8 cellular contexts compared by ENCODE assay signal in genomic region chr16:82229800-82230619, GRCh38. TPM values are rescaled to one million over a fixed set of nuclear protein-coding genes. Genes with fewer than 3 reads are reported as not detected.
A peak's percentile ranks its signal among the peaks of the same experiment; 100 is the strongest.
DNase-seq lines count a peak whose midpoint lies in the region; ATAC-seq and TF ChIP-seq lines count a peak whose summit lies in the region.

No MANE protein-coding gene starts in this region.

- H3K4me3 Mint-ChIP-seq in Caco-2 (ENCODE audit: unreplicated experiment), result no peak overlapping the region
- no peak overlapping the region for H3K4me3 Mint-ChIP-seq in activated T-helper 1 cell treated with anti-CD3 and anti-CD28 coated beads, Interleukin-12 subunit alpha, Interleukin-12 subunit beta, Interleukin-2, Interleukin-4 antibody, amounts not matched to agents 30 ng/mL and 10 ng/mL and 1 ng/mL, durations not matched to agents 14 hours and 24 hours and 36 hours

- no peaks in the 10 kb centered on the region for H3K27me3 ChIP-seq in Caco-2 (replicated peaks; ENCODE audit: control insufficient read depth, insufficient read depth, low read length)
- H3K27me3 ChIP-seq in Peyer's patch, result no peaks in the 10 kb centered on the region
- H3K27me3 ChIP-seq in neutrophil, result peaks cover 16% of the 10 kb centered on the region
- H3K27me3 ChIP-seq in suprapubic skin, result no peaks in the 10 kb centered on the region

- H3K4me3 ChIP-seq in Caco-2 (ENCODE audit: low read depth, low read length) (no peak overlapping the region), Peyer's patch (no peak overlapping the region), neutrophil (ENCODE audit: low read depth in 1 of 2, low read length in 1 of 2) (no peak overlapping the region), suprapubic skin (no peak overlapping the region)

- TF ChIP-seq POLR2A in Peyer's patch (IDR thresholded peaks at IDR 0.05), result no peak
- TF ChIP-seq POLR2A in suprapubic skin (IDR thresholded peaks at IDR 0.05), result no peak

- H3K27ac ChIP-seq in Peyer's patch (no peak overlapping the region), neutrophil (no peak overlapping the region), suprapubic skin (no peak overlapping the region)

- POLR2A ChIA-PET in Caco-2 (lab: Charles Lee), result interaction anchor here (0.6 kb wide), 1 partner anchor 51 kb away, joined by 4 read pairs; no protein-coding TSS in a partner anchor

- no TSS peak for BruUV-seq in Caco-2 (replicated peaks; lab: Mats Ljungman, UMichigan)

- H3K9me3 ChIP-seq in Caco-2, result no peaks in the 10 kb centered on the region
- H3K9me3 ChIP-seq in Peyer's patch, result no peaks in the 10 kb centered on the region
- no peaks in the 10 kb centered on the region for H3K9me3 ChIP-seq in neutrophil
- H3K9me3 ChIP-seq in suprapubic skin, result no peaks in the 10 kb centered on the region

- intact Hi-C loops in Caco-2 (cut with micrococcal nuclease; ENCODE audit: unreplicated experiment), result loop anchor here (1.0 to 5.0 kb wide), 4 partner anchors 53 to 340 kb away; no protein-coding TSS in a partner anchor
- intact Hi-C loops in activated T-helper 1 cell treated with anti-CD3 and anti-CD28 coated beads, Interleukin-12 subunit alpha, Interleukin-12 subunit beta, Interleukin-2, Interleukin-4 antibody, amounts not matched to agents 30 ng/mL and 10 ng/mL and 1 ng/mL, durations not matched to agents 14 hours and 24 hours and 36 hours (cut with micrococcal nuclease), result loop anchor here (1.0 kb wide), 4 partner anchors 199 to 340 kb away; no protein-coding TSS in a partner anchor

- H3K4me1 Mint-ChIP-seq in Caco-2 (ENCODE audit: low read depth, unreplicated experiment), result no peaks in the 10 kb centered on the region
- H3K4me1 Mint-ChIP-seq in activated T-helper 1 cell treated with anti-CD3 and anti-CD28 coated beads, Interleukin-12 subunit alpha, Interleukin-12 subunit beta, Interleukin-2, Interleukin-4 antibody, amounts not matched to agents 30 ng/mL and 10 ng/mL and 1 ng/mL, durations not matched to agents 14 hours and 24 hours and 36 hours (ENCODE audit: low read depth), result no peaks in the 10 kb centered on the region

- no peaks in the 10 kb centered on the region for H3K36me3 Mint-ChIP-seq in Caco-2 (ENCODE audit: insufficient read depth, unreplicated experiment)
- H3K36me3 Mint-ChIP-seq in activated T-helper 1 cell treated with anti-CD3 and anti-CD28 coated beads, Interleukin-12 subunit alpha, Interleukin-12 subunit beta, Interleukin-2, Interleukin-4 antibody, amounts not matched to agents 30 ng/mL and 10 ng/mL and 1 ng/mL, durations not matched to agents 14 hours and 24 hours and 36 hours (ENCODE audit: low read depth), result no peaks in the 10 kb centered on the region

- H3K4me1 ChIP-seq in Caco-2 (no peaks in the 10 kb centered on the region), Peyer's patch (no peaks in the 10 kb centered on the region), neutrophil (ENCODE audit: control insufficient read depth in 1 of 2, insufficient read depth in 1 of 2, low read depth in 1 of 2, low read length in 1 of 2) (no peaks in the 10 kb centered on the region), suprapubic skin (no peaks in the 10 kb centered on the region)

- WGBS in suprapubic skin, result 50% methylated on average over 6 of the region's 6 CpGs

- H3K27ac Mint-ChIP-seq in Caco-2 (ENCODE audit: unreplicated experiment), result no peak overlapping the region
- H3K27ac Mint-ChIP-seq in activated T-helper 1 cell treated with anti-CD3 and anti-CD28 coated beads, Interleukin-12 subunit alpha, Interleukin-12 subunit beta, Interleukin-2, Interleukin-4 antibody, amounts not matched to agents 30 ng/mL and 10 ng/mL and 1 ng/mL, durations not matched to agents 14 hours and 24 hours and 36 hours, result no peak overlapping the region

- peak; percentile 97 to 98 for TF ChIP-seq CTCF in Caco-2 (IDR thresholded peaks at IDR 0.05; ENCODE audit: insufficient read depth in 1 of 2, low read depth in 1 of 2, low read length in 1 of 2, severe bottlenecking in 1 of 2, unreplicated experiment in 1 of 2)
- peak; percentile 18 to 88 (median 84) for TF ChIP-seq CTCF in Peyer's patch (IDR thresholded peaks at IDR 0.05)
- peak; percentile 40 for TF ChIP-seq CTCF in neutrophil (IDR thresholded peaks at IDR 0.05)
- peak; percentile 78 to 87 for TF ChIP-seq CTCF in suprapubic skin (IDR thresholded peaks at IDR 0.05)

- ATAC-seq in GM19351 (IDR thresholded peaks at IDR 0.05; ENCODE audit: unreplicated experiment), result no peak

- CTCF ChIA-PET in Caco-2 (lab: Charles Lee), result interaction anchor here (0.6 to 2.0 kb wide), 21 partner anchors 10 to 329 kb away, joined by 3 to 42 read pairs (median 3); partner anchors contain the start of genes HSD17B2 and MPHOSPH6

- DNase-seq in Caco-2 (peak; percentile 77 to 84), HuH-7.5 (ENCODE audit: low spot score) (peak; percentile 63), Peyer's patch (peak; percentile 42 to 89 (median 73)), fibroblast of the conjunctiva (ENCODE audit: low read depth) (peak; percentile 47), suprapubic skin (ENCODE audit: low spot score in 2 of 2) (peak in 1 of 2 donors; percentile 71)
- DNase-seq in activated T-helper 1 cell treated with anti-CD3 and anti-CD28 coated beads, Interleukin-12 subunit alpha, Interleukin-12 subunit beta, Interleukin-2, Interleukin-4 antibody, amounts not matched to agents 30 ng/mL and 10 ng/mL and 1 ng/mL, durations not matched to agents 14 hours and 24 hours and 36 hours (ENCODE audit: low spot score), result peak; percentile 29

- no peaks in the 10 kb centered on the region for H3K9me3 Mint-ChIP-seq in Caco-2 (ENCODE audit: unreplicated experiment)
- H3K9me3 Mint-ChIP-seq in activated T-helper 1 cell treated with anti-CD3 and anti-CD28 coated beads, Interleukin-12 subunit alpha, Interleukin-12 subunit beta, Interleukin-2, Interleukin-4 antibody, amounts not matched to agents 30 ng/mL and 10 ng/mL and 1 ng/mL, durations not matched to agents 14 hours and 24 hours and 36 hours, result no peaks in the 10 kb centered on the region

- H3K36me3 ChIP-seq in Caco-2 (ENCODE audit: control insufficient read depth, insufficient read depth, low read length) (no peaks in the 10 kb centered on the region), Peyer's patch (no peaks in the 10 kb centered on the region), neutrophil (no peaks in the 10 kb centered on the region), suprapubic skin (no peaks in the 10 kb centered on the region)

- H3K27me3 Mint-ChIP-seq in Caco-2 (ENCODE audit: insufficient read depth, unreplicated experiment), result peaks cover 9% of the 10 kb centered on the region
- H3K27me3 Mint-ChIP-seq in activated T-helper 1 cell treated with anti-CD3 and anti-CD28 coated beads, Interleukin-12 subunit alpha, Interleukin-12 subunit beta, Interleukin-2, Interleukin-4 antibody, amounts not matched to agents 30 ng/mL and 10 ng/mL and 1 ng/mL, durations not matched to agents 14 hours and 24 hours and 36 hours (ENCODE audit: insufficient read depth), result peaks cover 14% of the 10 kb centered on the region

- TF ChIP-seq EP300 in suprapubic skin (IDR thresholded peaks at IDR 0.05), result no peak

RNA-seq across cellular contexts. Expression of gene MPHOSPH6, which starts 60.0 kb away (rescaled TPM):
- total RNA-seq in Caco-2 (2022) (41.9 and 42.3 TPM in 2 replicates), Peyer's patch (10 to 100 TPM; 33.0 to 56.6 (median 38.5) TPM), suprapubic skin (10 to 100 TPM; 26.2 to 58.0 (median 33.5) TPM)
- 49.6 and 49.8 TPM in 2 replicates for total RNA-seq in activated T-helper 1 cell treated with anti-CD3 and anti-CD28 coated beads, Interleukin-12 subunit alpha, Interleukin-12 subunit beta, Interleukin-2, Interleukin-4 antibody, amounts not matched to agents 30 ng/mL and 10 ng/mL and 1 ng/mL, durations not matched to agents 14 hours and 24 hours and 36 hours

Comparison
In these comparisons a context has a peak if more than half of its experiments do, and no peak if none do; other contexts are left out.
1. CTCF ChIP-seq: peak in every context shown above with its lines; median percentile 98 in Caco-2; 84 in Peyer's patch; 82 in suprapubic skin; 40 in neutrophil.